ENCODE assay signal across 8 cellular contexts in the genomic region with DNA sequence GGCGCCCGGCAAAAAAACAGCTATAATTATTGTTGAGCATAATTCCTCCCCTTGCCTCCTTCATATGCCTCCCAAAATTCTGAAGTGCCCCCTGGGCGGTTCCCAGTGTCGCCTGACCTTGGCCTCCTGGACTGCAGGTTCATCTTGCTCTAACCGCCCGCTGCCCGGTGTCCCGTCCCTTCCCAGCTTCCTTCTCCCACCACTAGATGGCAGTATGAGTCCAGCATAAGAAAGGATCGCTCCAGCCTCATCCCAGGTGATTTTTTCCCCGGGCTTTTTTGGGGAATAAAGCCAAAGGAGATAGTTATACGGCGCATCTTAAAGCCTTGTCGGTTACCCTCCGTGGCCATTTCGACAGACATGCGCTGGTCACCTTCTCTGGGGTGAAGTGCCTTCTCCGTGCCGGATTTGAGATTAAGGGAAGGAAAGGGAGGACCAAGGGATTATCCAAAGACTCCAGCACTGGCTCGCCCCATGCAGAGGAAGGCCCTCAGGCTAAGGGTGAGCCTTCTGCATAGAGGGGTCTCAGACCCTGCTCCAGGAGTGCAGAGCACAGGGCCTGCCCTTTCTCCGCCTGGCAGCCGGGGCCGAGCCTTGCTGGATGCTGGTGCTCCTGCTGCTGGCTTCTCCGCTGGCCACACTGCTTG. TPM values are rescaled to one million over a fixed set of nuclear protein-coding genes. Genes with fewer than 3 reads are reported as not detected.
DNase-seq lines count a peak whose midpoint lies in the region; ATAC-seq and TF ChIP-seq lines count a peak whose summit lies in the region.

No MANE protein-coding gene starts in this region.

- peak; percentile 95 for ATAC-seq in mucosa of descending colon
- peak; percentile 64 for ATAC-seq in stimulated activated naive CD8-positive, alpha-beta T cell treated with anti-CD3 and anti-CD28 coated beads, Interleukin-15, amount 100 ng/mL, for 72 hours
- ATAC-seq in GM18868 (IDR thresholded peaks at IDR 0.05; ENCODE audit: unreplicated experiment): no peak

- H3K36me3 ChIP-seq in mucosa of descending colon (ENCODE audit: low read depth): no peaks in the 10 kb centered on the region

- peak; percentile 93 for DNase-seq in DMS 273 (lab: John Stamatoyannopoulos, UW; ENCODE audit: unreplicated experiment)
- peak; percentile 73 for DNase-seq in HT1080 (ENCODE audit: low read depth)
- DNase-seq in NOMO-1 treated with dmso at 0.1 percent for 144 hours (lab: John Stamatoyannopoulos, UW; ENCODE audit: unreplicated experiment): peak; percentile 12
- DNase-seq in activated CD8-positive, alpha-beta memory T cell treated with anti-CD3 and anti-CD28 coated beads, Interleukin-2, amount 50 U/mL, for 4 hours: peak; percentile 54
- DNase-seq in erythroblast (lab: John Stamatoyannopoulos, UW): peak; percentile 61 to 84
- DNase-seq in mucosa of descending colon: peak in 2 of 3 donors; percentile 66 to 87
- DNase-seq in stimulated activated naive CD8-positive, alpha-beta T cell treated with anti-CD3 and anti-CD28 coated beads, Interleukin-15, amount 100 ng/mL, for 72 hours: peak; percentile 50 to 51

- TF ChIP-seq POLR2A in erythroblast (IDR thresholded peaks at IDR 0.05; ENCODE audit: low read length): no peak

- no peak overlapping the region for H3K27ac Mint-ChIP-seq in stimulated activated naive CD8-positive, alpha-beta T cell treated with anti-CD3 and anti-CD28 coated beads, Interleukin-15, amount 100 ng/mL, for 72 hours

- no peaks in the 10 kb centered on the region for H3K4me1 ChIP-seq in mucosa of descending colon (ENCODE audit: low read depth)

- no peak overlapping the region for H3K4me3 Mint-ChIP-seq in stimulated activated naive CD8-positive, alpha-beta T cell treated with anti-CD3 and anti-CD28 coated beads, Interleukin-15, amount 100 ng/mL, for 72 hours

- H3K4me1 Mint-ChIP-seq in stimulated activated naive CD8-positive, alpha-beta T cell treated with anti-CD3 and anti-CD28 coated beads, Interleukin-15, amount 100 ng/mL, for 72 hours: peaks cover 12% of the 10 kb centered on the region

- no peak overlapping the region for H3K4me3 ChIP-seq in mucosa of descending colon

- no peaks in the 10 kb centered on the region for H3K9me3 ChIP-seq in mucosa of descending colon

- intact Hi-C loops in mucosa of descending colon (cut with DNase I, micrococcal nuclease): loop anchor here (5.0 to 10.0 kb wide), 3 partner anchors 261 to 561 kb away; partner anchors contain the start of gene CRYGS (in 2 of the 2)

- TF ChIP-seq CTCF in mucosa of descending colon (IDR thresholded peaks at IDR 0.05): peak; percentile 89

- H3K27me3 Mint-ChIP-seq in stimulated activated naive CD8-positive, alpha-beta T cell treated with anti-CD3 and anti-CD28 coated beads, Interleukin-15, amount 100 ng/mL, for 72 hours: peaks cover 40% of the 10 kb centered on the region

- H3K9me3 Mint-ChIP-seq in stimulated activated naive CD8-positive, alpha-beta T cell treated with anti-CD3 and anti-CD28 coated beads, Interleukin-15, amount 100 ng/mL, for 72 hours: no peaks in the 10 kb centered on the region

RNA-seq across cellular contexts. Expression of gene TRA2B, which starts 45.8 kb away (rescaled TPM):
- total RNA-seq in HT1080 (2014; rRNA removed; shearing (Covaris generic)): 427 and 535 TPM in 2 replicates
- 207 and 262 TPM in 2 replicates for polyA plus RNA-seq in HT1080 (2015; cell fraction: cytosol; rRNA removed)
- 549 and 852 TPM in 2 replicates for polyA plus RNA-seq in HT1080 (2015; cell fraction: nucleus; rRNA removed)
- total RNA-seq in mucosa of descending colon: 100 to 1,000 TPM in 1 of 3 donors, 10 to 100 TPM in 2; 77.0 to 121 (median 92.0) TPM

Comparison
In these comparisons a context has a peak if more than half of its experiments do, and no peak if none do; other contexts are left out.
1. DNase-seq: peak in every context shown above with its lines; median percentile 93 in DMS 273; 76 in mucosa of descending colon; 73 in HT1080; 72 in erythroblast; 54 in activated CD8-positive, alpha-beta memory T cell treated with anti-CD3 and anti-CD28 coated beads, Interleukin-2, amount 50 U/mL, for 4 hours; 50 in stimulated activated naive CD8-positive, alpha-beta T cell treated with anti-CD3 and anti-CD28 coated beads, Interleukin-15, amount 100 ng/mL, for 72 hours; 12 in NOMO-1 treated with dmso at 0.1 percent for 144 hours.